Comparison of ENCODE assay signal across 1 cellular context in the genomic region with DNA sequence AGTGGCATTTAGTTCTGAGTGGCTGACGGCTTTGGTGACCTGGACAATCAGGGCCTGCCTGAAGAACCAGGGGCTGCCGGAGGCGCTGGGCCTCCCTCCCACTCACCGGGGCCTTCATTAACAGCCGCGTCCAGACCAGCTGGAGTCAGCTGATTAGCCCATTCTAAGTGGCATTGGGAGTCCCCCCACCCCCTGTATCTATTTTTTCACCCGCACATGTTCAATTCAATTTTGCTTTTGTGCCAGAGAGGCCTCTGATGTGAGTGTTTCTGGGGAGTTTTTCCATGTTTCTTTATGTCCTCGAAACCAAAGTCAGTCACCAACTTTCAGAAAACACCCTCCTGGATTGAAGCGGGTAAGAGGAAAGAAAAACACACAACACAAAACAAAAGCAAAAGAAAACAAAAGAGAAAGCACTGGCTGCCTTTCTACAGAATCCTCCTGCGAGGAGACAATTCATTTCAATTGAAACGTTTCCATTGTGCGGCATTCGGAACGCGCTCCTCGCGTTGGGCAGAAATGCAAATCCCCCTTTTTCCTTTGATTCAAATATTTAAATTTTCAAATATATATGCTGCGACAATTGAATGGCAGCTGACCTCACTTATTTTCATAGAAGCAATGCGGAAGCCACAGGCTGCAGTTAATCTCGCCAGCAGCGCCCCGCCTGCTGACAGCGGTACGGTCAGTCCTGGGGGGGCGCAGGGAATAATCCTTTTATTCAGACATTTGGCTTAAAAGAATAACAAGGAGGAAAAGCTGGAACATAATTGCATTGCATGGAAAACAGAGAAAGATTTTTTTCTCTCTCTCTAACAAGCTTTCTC.
TF ChIP-seq lines count a peak whose summit lies in the region.

No MANE protein-coding gene starts in this region.

TF ChIP-seq in K562, 482 proteins besides CTCF, POLR2A, EP300 and RAD21 (continued from another document and continues in another):
- TF ChIP-seq, protein P1, sequence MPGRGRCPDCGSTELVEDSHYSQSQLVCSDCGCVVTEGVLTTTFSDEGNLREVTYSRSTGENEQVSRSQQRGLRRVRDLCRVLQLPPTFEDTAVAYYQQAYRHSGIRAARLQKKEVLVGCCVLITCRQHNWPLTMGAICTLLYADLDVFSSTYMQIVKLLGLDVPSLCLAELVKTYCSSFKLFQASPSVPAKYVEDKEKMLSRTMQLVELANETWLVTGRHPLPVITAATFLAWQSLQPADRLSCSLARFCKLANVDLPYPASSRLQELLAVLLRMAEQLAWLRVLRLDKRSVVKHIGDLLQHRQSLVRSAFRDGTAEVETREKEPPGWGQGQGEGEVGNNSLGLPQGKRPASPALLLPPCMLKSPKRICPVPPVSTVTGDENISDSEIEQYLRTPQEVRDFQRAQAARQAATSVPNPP (IDR thresholded peaks at IDR 0.05; ENCODE audit: borderline replicate concordance, insufficient read depth, insufficient read length), result no peak
- no peak for TF ChIP-seq MYBL2 (IDR thresholded peaks at IDR 0.05; ENCODE audit: low read depth)
- TF ChIP-seq MYBL2 (CRISPR knock-in tag; IDR thresholded peaks at IDR 0.05; ENCODE audit: borderline replicate concordance), result no peak
- TF ChIP-seq HDAC2 (IDR thresholded peaks at IDR 0.05), result no peak
- TF ChIP-seq SRF (CRISPR knock-in tag; IDR thresholded peaks at IDR 0.05), result no peak
- TF ChIP-seq NR3C1 (CRISPR knock-in tag; IDR thresholded peaks at IDR 0.05), result no peak
- TF ChIP-seq ZNF143 (CRISPR knock-in tag; IDR thresholded peaks at IDR 0.05), result no peak
- TF ChIP-seq ZNF165 (CRISPR knock-in tag; IDR thresholded peaks at IDR 0.05; ENCODE audit: borderline replicate concordance), result no peak
- no peak for TF ChIP-seq GTF2F1 (IDR thresholded peaks at IDR 0.05; ENCODE audit: low read depth, low read length)
- no peak for TF ChIP-seq SMAD1 (IDR thresholded peaks at IDR 0.05; ENCODE audit: low read depth, low read length, partially characterized antibody)
- no peak for TF ChIP-seq MBD2 (IDR thresholded peaks at IDR 0.05; ENCODE audit: borderline replicate concordance, low read depth)
- TF ChIP-seq SMARCE1 (IDR thresholded peaks at IDR 0.05), result no peak; the same call in 1 of the 2 replicates
- TF ChIP-seq DMBX1 (CRISPR knock-in tag; IDR thresholded peaks at IDR 0.05; ENCODE audit: borderline replicate concordance), result peak; percentile 32; the same call in 1 of the 2 replicates
- TF ChIP-seq, protein P2, sequence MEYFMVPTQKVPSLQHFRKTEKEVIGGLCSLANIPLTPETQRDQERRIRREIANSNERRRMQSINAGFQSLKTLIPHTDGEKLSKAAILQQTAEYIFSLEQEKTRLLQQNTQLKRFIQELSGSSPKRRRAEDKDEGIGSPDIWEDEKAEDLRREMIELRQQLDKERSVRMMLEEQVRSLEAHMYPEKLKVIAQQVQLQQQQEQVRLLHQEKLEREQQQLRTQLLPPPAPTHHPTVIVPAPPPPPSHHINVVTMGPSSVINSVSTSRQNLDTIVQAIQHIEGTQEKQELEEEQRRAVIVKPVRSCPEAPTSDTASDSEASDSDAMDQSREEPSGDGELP (CRISPR knock-in tag; IDR thresholded peaks at IDR 0.05; ENCODE audit: borderline replicate concordance), result peak; percentile 92
- no peak for TF ChIP-seq ZNF507 (tag; conservative IDR thresholded peaks at IDR 0.05)
- TF ChIP-seq ZNF197 (CRISPR knock-in tag; IDR thresholded peaks at IDR 0.05; ENCODE audit: low read depth), result no peak
- TF ChIP-seq NR2C2 (CRISPR knock-in tag; IDR thresholded peaks at IDR 0.05), result no peak
- TF ChIP-seq NR2C2 (tag; IDR thresholded peaks at IDR 0.05), result no peak
- TF ChIP-seq ZNF75A (CRISPR knock-in tag; IDR thresholded peaks at IDR 0.05), result no peak
- TF ChIP-seq MECOM (CRISPR knock-in tag; IDR thresholded peaks at IDR 0.05), result no peak
- TF ChIP-seq, protein P3, sequence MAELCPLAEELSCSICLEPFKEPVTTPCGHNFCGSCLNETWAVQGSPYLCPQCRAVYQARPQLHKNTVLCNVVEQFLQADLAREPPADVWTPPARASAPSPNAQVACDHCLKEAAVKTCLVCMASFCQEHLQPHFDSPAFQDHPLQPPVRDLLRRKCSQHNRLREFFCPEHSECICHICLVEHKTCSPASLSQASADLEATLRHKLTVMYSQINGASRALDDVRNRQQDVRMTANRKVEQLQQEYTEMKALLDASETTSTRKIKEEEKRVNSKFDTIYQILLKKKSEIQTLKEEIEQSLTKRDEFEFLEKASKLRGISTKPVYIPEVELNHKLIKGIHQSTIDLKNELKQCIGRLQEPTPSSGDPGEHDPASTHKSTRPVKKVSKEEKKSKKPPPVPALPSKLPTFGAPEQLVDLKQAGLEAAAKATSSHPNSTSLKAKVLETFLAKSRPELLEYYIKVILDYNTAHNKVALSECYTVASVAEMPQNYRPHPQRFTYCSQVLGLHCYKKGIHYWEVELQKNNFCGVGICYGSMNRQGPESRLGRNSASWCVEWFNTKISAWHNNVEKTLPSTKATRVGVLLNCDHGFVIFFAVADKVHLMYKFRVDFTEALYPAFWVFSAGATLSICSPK (IDR thresholded peaks at IDR 0.05; ENCODE audit: borderline replicate concordance), result no peak
- TF ChIP-seq RBFOX2 (IDR thresholded peaks at IDR 0.05; ENCODE audit: low read depth, low read length), result 0 out of 2 replicates have a peak, but pooled peaks have one; percentile 13
- TF ChIP-seq, protein P4, sequence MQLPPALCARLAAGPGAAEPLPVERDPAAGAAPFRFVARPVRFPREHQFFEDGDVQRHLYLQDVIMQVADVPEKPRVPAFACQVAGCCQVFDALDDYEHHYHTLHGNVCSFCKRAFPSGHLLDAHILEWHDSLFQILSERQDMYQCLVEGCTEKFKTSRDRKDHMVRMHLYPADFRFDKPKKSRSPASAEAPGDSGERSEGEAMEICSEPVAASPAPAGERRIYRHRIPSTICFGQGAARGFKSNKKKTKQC (CRISPR knock-in tag; IDR thresholded peaks at IDR 0.05), result no peak
- TF ChIP-seq KLF16 (IDR thresholded peaks at IDR 0.05), result no peak
- TF ChIP-seq, protein P5, sequence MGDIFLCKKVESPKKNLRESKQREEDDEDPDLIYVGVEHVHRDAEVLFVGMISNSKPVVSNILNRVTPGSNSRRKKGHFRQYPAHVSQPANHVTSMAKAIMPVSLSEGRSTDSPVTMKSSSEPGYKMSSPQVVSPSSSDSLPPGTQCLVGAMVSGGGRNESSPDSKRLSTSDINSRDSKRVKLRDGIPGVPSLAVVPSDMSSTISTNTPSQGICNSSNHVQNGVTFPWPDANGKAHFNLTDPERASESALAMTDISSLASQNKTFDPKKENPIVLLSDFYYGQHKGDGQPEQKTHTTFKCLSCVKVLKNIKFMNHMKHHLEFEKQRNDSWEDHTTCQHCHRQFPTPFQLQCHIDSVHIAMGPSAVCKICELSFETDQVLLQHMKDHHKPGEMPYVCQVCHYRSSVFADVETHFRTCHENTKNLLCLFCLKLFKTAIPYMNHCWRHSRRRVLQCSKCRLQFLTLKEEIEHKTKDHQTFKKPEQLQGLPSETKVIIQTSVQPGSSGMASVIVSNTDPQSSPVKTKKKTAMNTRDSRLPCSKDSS (IDR thresholded peaks at IDR 0.05; ENCODE audit: low read depth, partially characterized antibody), result no peak
- TF ChIP-seq ARID1B (IDR thresholded peaks at IDR 0.05), result peak; percentile 88
- no peak for TF ChIP-seq BRD9 (IDR thresholded peaks at IDR 0.05; ENCODE audit: low read depth, partially characterized antibody)
- no peak for TF ChIP-seq ZNF830 (CRISPR knock-in tag; IDR thresholded peaks at IDR 0.05)
- no peak for TF ChIP-seq ZNF551 (CRISPR knock-in tag; IDR thresholded peaks at IDR 0.05)
- no peak for TF ChIP-seq XRCC3 (IDR thresholded peaks at IDR 0.05)
- no peak for TF ChIP-seq PHF8 (IDR thresholded peaks at IDR 0.05; ENCODE audit: borderline replicate concordance, low read length)
- TF ChIP-seq MEIS2 (IDR thresholded peaks at IDR 0.05; ENCODE audit: partially characterized antibody), result peak; percentile 57
- no peak for TF ChIP-seq HLTF (IDR thresholded peaks at IDR 0.05)
- TF ChIP-seq GATA2 (CRISPR knock-in tag; IDR thresholded peaks at IDR 0.05), result 0 out of 2 replicates have a peak, but pooled peaks have one; percentile 33
- no peak for TF ChIP-seq RAD51 (IDR thresholded peaks at IDR 0.05; ENCODE audit: borderline replicate concordance, low read depth)
- no peak for TF ChIP-seq PHF21A (IDR thresholded peaks at IDR 0.05; ENCODE audit: borderline replicate concordance, low read depth)
- TF ChIP-seq MYNN (IDR thresholded peaks at IDR 0.05), result no peak
- TF ChIP-seq MYNN (CRISPR knock-in tag; IDR thresholded peaks at IDR 0.05), result no peak
- TF ChIP-seq PHB2 (IDR thresholded peaks at IDR 0.05; ENCODE audit: low read depth), result no peak
- TF ChIP-seq ZKSCAN3 (CRISPR knock-in tag; IDR thresholded peaks at IDR 0.05), result no peak
- TF ChIP-seq, protein P6, sequence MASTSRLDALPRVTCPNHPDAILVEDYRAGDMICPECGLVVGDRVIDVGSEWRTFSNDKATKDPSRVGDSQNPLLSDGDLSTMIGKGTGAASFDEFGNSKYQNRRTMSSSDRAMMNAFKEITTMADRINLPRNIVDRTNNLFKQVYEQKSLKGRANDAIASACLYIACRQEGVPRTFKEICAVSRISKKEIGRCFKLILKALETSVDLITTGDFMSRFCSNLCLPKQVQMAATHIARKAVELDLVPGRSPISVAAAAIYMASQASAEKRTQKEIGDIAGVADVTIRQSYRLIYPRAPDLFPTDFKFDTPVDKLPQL (IDR thresholded peaks at IDR 0.05; ENCODE audit: extremely low read depth, insufficient read length), result no peak
- peak; percentile 67 for TF ChIP-seq DPF2 (IDR thresholded peaks at IDR 0.05)
- TF ChIP-seq IRF2 (CRISPR knock-in tag; IDR thresholded peaks at IDR 0.05), result no peak
- TF ChIP-seq FIP1L1 (IDR thresholded peaks at IDR 0.05; ENCODE audit: low read depth, low read length, poor library complexity, severe bottlenecking), result no peak
- TF ChIP-seq GATAD2B (IDR thresholded peaks at IDR 0.05; ENCODE audit: borderline replicate concordance), result no peak
- no peak for TF ChIP-seq SREBF1 (IDR thresholded peaks at IDR 0.05; ENCODE audit: borderline replicate concordance, low read depth, low read length)
- TF ChIP-seq RUNX1 (IDR thresholded peaks at IDR 0.05; ENCODE audit: low read depth), result no peak
- TF ChIP-seq, protein P7, sequence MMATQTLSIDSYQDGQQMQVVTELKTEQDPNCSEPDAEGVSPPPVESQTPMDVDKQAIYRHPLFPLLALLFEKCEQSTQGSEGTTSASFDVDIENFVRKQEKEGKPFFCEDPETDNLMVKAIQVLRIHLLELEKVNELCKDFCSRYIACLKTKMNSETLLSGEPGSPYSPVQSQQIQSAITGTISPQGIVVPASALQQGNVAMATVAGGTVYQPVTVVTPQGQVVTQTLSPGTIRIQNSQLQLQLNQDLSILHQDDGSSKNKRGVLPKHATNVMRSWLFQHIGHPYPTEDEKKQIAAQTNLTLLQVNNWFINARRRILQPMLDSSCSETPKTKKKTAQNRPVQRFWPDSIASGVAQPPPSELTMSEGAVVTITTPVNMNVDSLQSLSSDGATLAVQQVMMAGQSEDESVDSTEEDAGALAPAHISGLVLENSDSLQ (IDR thresholded peaks at IDR 0.05), result peak; percentile 86
- TF ChIP-seq, protein P8, sequence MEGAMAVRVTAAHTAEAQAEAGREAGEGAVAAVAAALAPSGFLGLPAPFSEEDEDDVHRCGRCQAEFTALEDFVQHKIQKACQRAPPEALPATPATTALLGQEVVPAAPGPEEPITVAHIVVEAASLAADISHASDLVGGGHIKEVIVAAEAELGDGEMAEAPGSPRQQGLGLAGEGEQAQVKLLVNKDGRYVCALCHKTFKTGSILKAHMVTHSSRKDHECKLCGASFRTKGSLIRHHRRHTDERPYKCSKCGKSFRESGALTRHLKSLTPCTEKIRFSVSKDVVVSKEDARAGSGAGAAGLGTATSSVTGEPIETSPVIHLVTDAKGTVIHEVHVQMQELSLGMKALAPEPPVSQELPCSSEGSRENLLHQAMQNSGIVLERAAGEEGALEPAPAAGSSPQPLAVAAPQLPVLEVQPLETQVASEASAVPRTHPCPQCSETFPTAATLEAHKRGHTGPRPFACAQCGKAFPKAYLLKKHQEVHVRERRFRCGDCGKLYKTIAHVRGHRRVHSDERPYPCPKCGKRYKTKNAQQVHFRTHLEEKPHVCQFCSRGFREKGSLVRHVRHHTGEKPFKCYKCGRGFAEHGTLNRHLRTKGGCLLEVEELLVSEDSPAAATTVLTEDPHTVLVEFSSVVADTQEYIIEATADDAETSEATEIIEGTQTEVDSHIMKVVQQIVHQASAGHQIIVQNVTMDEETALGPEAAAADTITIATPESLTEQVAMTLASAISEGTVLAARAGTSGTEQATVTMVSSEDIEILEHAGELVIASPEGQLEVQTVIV (CRISPR knock-in tag; IDR thresholded peaks at IDR 0.05; ENCODE audit: borderline replicate concordance), result no peak
- TF ChIP-seq, protein P9, sequence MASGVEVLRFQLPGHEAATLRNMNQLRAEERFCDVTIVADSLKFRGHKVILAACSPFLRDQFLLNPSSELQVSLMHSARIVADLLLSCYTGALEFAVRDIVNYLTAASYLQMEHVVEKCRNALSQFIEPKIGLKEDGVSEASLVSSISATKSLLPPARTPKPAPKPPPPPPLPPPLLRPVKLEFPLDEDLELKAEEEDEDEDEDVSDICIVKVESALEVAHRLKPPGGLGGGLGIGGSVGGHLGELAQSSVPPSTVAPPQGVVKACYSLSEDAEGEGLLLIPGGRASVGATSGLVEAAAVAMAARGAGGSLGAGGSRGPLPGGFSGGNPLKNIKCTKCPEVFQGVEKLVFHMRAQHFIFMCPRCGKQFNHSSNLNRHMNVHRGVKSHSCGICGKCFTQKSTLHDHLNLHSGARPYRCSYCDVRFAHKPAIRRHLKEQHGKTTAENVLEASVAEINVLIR (CRISPR knock-in tag; IDR thresholded peaks at IDR 0.05), result no peak
- TF ChIP-seq ZNF785 (CRISPR knock-in tag; IDR thresholded peaks at IDR 0.05), result no peak
- no peak for TF ChIP-seq TEAD2 (tag; IDR thresholded peaks at IDR 0.05)
- TF ChIP-seq KLF6 (CRISPR knock-in tag; IDR thresholded peaks at IDR 0.05; ENCODE audit: borderline replicate concordance), result no peak
- TF ChIP-seq CHD2 (IDR thresholded peaks at IDR 0.05; ENCODE audit: low read depth, low read length), result no peak
- no peak for TF ChIP-seq KAT2B (IDR thresholded peaks at IDR 0.05; ENCODE audit: low read depth, low read length)
- no peak for TF ChIP-seq HNRNPLL (IDR thresholded peaks at IDR 0.05; ENCODE audit: low read depth, low read length, poor library complexity, severe bottlenecking)
- TF ChIP-seq, protein P10, sequence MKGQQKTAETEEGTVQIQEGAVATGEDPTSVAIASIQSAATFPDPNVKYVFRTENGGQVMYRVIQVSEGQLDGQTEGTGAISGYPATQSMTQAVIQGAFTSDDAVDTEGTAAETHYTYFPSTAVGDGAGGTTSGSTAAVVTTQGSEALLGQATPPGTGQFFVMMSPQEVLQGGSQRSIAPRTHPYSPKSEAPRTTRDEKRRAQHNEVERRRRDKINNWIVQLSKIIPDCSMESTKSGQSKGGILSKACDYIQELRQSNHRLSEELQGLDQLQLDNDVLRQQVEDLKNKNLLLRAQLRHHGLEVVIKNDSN (CRISPR knock-in tag; IDR thresholded peaks at IDR 0.05), result no peak
- TF ChIP-seq TFAM (CRISPR knock-in tag; conservative IDR thresholded peaks at IDR 0.05), result no peak
- TF ChIP-seq NFE2 (IDR thresholded peaks at IDR 0.05; ENCODE audit: low read depth), result no peak
- TF ChIP-seq MED1 (CRISPR knock-in tag; IDR thresholded peaks at IDR 0.05; ENCODE audit: borderline replicate concordance), result no peak
- no peak for TF ChIP-seq JUN (IDR thresholded peaks at IDR 0.05; ENCODE audit: borderline replicate concordance, low read depth, low read length)
- TF ChIP-seq JUN (CRISPR knock-in tag; IDR thresholded peaks at IDR 0.05; ENCODE audit: borderline replicate concordance), result no peak
- TF ChIP-seq CHCHD3 (CRISPR knock-in tag; IDR thresholded peaks at IDR 0.05), result no peak
- TF ChIP-seq PYGO2 (tag; IDR thresholded peaks at IDR 0.05), result no peak
- no peak for TF ChIP-seq NFATC3 (IDR thresholded peaks at IDR 0.05)
- no peak for TF ChIP-seq ZC3H11A (IDR thresholded peaks at IDR 0.05; ENCODE audit: low read depth, low read length)
